21 cellular contexts compared by ENCODE assay signal in the genomic region with DNA sequence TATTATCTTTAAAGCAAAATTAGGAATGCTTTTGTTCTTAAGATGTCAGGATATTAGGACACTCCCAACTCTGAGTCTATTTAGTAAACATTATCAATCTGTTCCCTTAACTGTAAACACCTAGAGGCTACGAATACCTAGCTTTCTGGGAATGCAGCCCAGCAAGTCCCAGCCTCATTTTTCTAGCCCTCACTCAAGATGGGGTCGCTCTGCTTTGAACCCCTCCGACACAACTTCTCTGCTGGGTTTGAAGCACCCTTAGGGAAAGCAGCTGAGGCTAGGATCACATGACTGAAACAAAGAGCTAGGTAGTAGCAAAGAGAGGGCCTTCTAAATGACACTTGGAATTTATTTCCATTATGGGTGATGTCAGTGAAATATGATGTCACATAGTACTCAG.
"Had no signal": no experiment of that assay in that cellular context is flagged by ENCODE, and none has a peak within 500 bp of the region (broad histone marks: within the 10 kb centered on the region; RNA-seq: fewer than 3 reads in every experiment).

No MANE protein-coding gene starts in this region.

- H3K4me3 ChIP-seq: body of pancreas, dorsolateral prefrontal cortex, gastrocnemius medialis, heart right ventricle, prostate gland, tibial artery, uterus had no signal

- H3K36me3 ChIP-seq: gastrocnemius medialis, heart right ventricle, prostate gland, tibial artery, uterus, WERI-Rb-1 had no signal

- H3K27me3 ChIP-seq: body of pancreas, dorsolateral prefrontal cortex, gastrocnemius medialis, heart right ventricle, tibial artery, uterus had no signal

- H3K9me3 ChIP-seq: body of pancreas, gastrocnemius medialis, heart right ventricle, prostate gland, tibial artery, uterus had no signal

- H3K4me1 ChIP-seq: body of pancreas, gastrocnemius medialis, prostate gland, uterus had no signal

- H3K27ac ChIP-seq: body of pancreas, dorsolateral prefrontal cortex, gastrocnemius medialis, heart right ventricle, prostate gland, tibial artery, uterus, WERI-Rb-1 had no signal

- ATAC-seq: activated T-helper 17 cell treated with anti-CD3 and anti-CD28 coated beads, Interleukin-2, amount 50 U/mL, for 72 hours; body of pancreas; gastrocnemius medialis; heart right ventricle; left lobe of liver; right cardiac atrium; stimulated activated naive CD8-positive, alpha-beta T cell treated with anti-CD3 and anti-CD28 coated beads, Interleukin-15, Interleukin-2, amounts not matched to agents 100 U/mL and 50 U/mL, for 24 hours had no signal

- DNase-seq: activated CD4-positive, alpha-beta memory T cell treated with anti-CD3 and anti-CD28 coated beads, Interleukin-2, amount 10 ng/mL, durations not matched to agents 7 days and 5 days; activated CD4-positive, alpha-beta T cell treated with anti-CD3 and anti-CD28 coated beads for 4 hours; activated naive CD4-positive, alpha-beta T cell treated with Interleukin-2 at 50 U/mL for 16 hours; activated naive CD8-positive, alpha-beta T cell treated with anti-CD3 and anti-CD28 coated beads, Interleukin-2, amount 10 ng/mL, durations not matched to agents 7 days and 5 days; activated T-cell treated with anti-CD3 and anti-CD28 coated beads, Interleukin-2, amount 50 U/mL, for 1 hour; body of pancreas; caudate nucleus; dorsolateral prefrontal cortex; gastrocnemius medialis; heart right ventricle; right cardiac atrium; stimulated activated naive CD8-positive, alpha-beta T cell treated with anti-CD3 and anti-CD28 coated beads, Interleukin-15, Interleukin-2, amounts not matched to agents 100 U/mL and 50 U/mL, for 24 hours; substantia nigra; tibial artery; uterus; WERI-Rb-1 had no signal

- FAIRE-seq: colon, keratinocyte had no signal
